In genomic region chr6:39114707-39115599, GRCh38 we compare ENCODE assay signal across 1 cellular context.
TF ChIP-seq lines count a peak whose summit lies in the region.

SAYSD1 (minus strand) TSS chr6:39115186; CDS start chr6:39115089, 97 bp downstream.

TF ChIP-seq in HCT116, 20 proteins besides CTCF, POLR2A, EP300 and RAD21 (continued from another document):
- TF ChIP-seq MAX (IDR thresholded peaks at IDR 0.05) (peak; percentile 84), TCF7L2 (IDR thresholded peaks at IDR 0.05; ENCODE audit: borderline replicate concordance, extremely low read depth, insufficient read depth, insufficient read length) (no peak), YY1 (IDR thresholded peaks at IDR 0.05; ENCODE audit: extremely low read depth, insufficient replicate concordance, low read depth, low read length) (no peak), ZNF274 (IDR thresholded peaks at IDR 0.05; ENCODE audit: low read depth, low read length) (no peak), SIN3A (IDR thresholded peaks at IDR 0.05; ENCODE audit: low read depth) (no peak), CEBPB (IDR thresholded peaks at IDR 0.05; ENCODE audit: low read depth) (no peak), EZH2 (IDR thresholded peaks at IDR 0.05) (no peak), ATF3 (IDR thresholded peaks at IDR 0.05) (no peak; the same call in 1 of the 2 replicates), ELF1 (IDR thresholded peaks at IDR 0.05; ENCODE audit: borderline replicate concordance, low read depth) (no peak), ZFX (IDR thresholded peaks at IDR 0.05) (peak; percentile 91), FOSL1 (IDR thresholded peaks at IDR 0.05; ENCODE audit: low read depth) (no peak), SRF (IDR thresholded peaks at IDR 0.05; ENCODE audit: low read depth) (no peak), SP1 (IDR thresholded peaks at IDR 0.05; ENCODE audit: low read depth) (peak; percentile 63; the same call in 1 of the 2 replicates)
